ENCODE assay signal across 8 cellular contexts in the genomic region with DNA sequence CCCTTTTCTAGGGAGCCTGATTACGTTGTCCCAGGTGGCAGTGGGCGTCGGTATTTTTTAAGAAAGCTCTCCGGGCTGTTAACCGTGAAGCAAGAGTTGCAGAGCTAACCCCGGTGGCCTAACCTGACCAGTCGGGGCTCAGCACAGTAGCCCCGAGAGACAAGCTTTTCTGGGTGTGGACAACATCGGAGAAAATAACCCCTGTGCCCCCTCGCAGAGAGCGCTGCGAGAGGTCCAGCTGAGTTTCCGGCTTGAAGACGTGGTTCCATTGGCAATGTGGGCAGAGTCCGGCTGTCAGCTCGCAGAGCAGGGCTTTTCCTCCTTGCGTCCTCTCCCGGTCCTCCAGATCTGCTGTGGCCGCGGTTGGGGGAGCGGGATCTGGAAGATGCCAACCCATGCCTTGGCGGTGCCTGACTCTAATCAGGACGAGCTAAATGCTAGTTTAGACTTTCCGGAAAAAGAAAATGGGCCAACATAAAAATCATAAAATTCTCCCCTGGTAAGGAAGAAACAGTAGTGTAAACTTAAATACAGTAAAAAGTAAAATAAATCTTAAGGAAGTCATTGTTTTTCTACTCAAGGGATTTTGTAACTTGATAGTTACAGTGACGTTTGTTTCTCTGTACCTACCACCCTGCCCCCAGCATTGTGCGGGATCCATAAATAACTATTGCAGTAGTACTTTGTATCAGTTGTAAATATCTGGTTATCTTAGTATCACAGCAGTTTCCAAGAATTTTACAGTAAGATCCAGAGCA. TPM values are rescaled to one million over a fixed set of nuclear protein-coding genes. Genes with fewer than 3 reads are reported as not detected.
DNase-seq lines count a peak whose midpoint lies in the region; ATAC-seq, FAIRE-seq and TF ChIP-seq lines count a peak whose summit lies in the region.

No MANE protein-coding gene starts in this region.

- CTCF ChIA-PET in HepG2 (lab: Yijun Ruan, JAX; ENCODE audit: low intra/inter-chr PET ratio, low total read pairs) = no interaction called here

- intact Hi-C loops in HepG2 (cut with micrococcal nuclease; ENCODE audit: unreplicated experiment) = no loop called here

- peaks cover 5% of the 10 kb centered on the region for H3K4me1 ChIP-seq in RWPE2 (ENCODE audit: insufficient read depth, poor library complexity, severe bottlenecking)
- H3K4me1 ChIP-seq in HepG2 (ENCODE audit: insufficient read depth, low read length) = peaks cover 25% of the 10 kb centered on the region

- DNase-seq in DMS53 treated with DMSO at 0.1 percent for 48 hours (lab: John Stamatoyannopoulos, UW; ENCODE audit: unreplicated experiment) (peak; percentile 27), RWPE2 (ENCODE audit: low spot score) (peak; percentile 50), dedifferentiated amniotic fluid mesenchymal stem cell (ENCODE audit: extremely low spot score) (peak; percentile 44), HepG2 (ENCODE audit: low spot score) (no peak), NCI-H1048 (lab: John Stamatoyannopoulos, UW) (no peak)
- peak; percentile 43 for DNase-seq in stimulated activated naive CD8-positive, alpha-beta T cell treated with anti-CD3 and anti-CD28 coated beads, Interleukin-15, Interleukin-2, amounts not matched to agents 100 U/mL and 50 U/mL, for 24 hours

- no peak for TF ChIP-seq RAD21 in HepG2 (CRISPR knock-in tag; IDR thresholded peaks at IDR 0.05)

- TF ChIP-seq EP300 in HepG2 (IDR thresholded peaks at IDR 0.05; ENCODE audit: low read depth in 2 of 2, low read length in 2 of 2) = no peak
- TF ChIP-seq EP300 in HepG2 (CRISPR knock-in tag; IDR thresholded peaks at IDR 0.05; ENCODE audit: borderline replicate concordance) = no peak

- peaks cover 27% of the 10 kb centered on the region for H3K79me2 ChIP-seq in HepG2 (ENCODE audit: insufficient read depth, low read length)

- H3K27me3 ChIP-seq in RWPE2 (ENCODE audit: insufficient read depth, poor library complexity, severe bottlenecking) (no peaks in the 10 kb centered on the region), HepG2 (ENCODE audit: control insufficient read depth in 1 of 2, insufficient read depth in 2 of 2, low read length in 2 of 2) (no peaks in the 10 kb centered on the region; a peak in 2 of 5 replicates)

- H3K9ac ChIP-seq in HepG2 (ENCODE audit: insufficient read depth, low read depth, low read length) = no peak overlapping the region

- H3K27ac ChIP-seq in RWPE2 (ENCODE audit: poor library complexity, severe bottlenecking) (peak overlapping the region; percentile 46), HepG2 (ENCODE audit: extremely low read length, insufficient read depth, low read length) (peak overlapping the region; percentile 21)

- POLR2A ChIA-PET in HepG2 (lab: Yijun Ruan, JAX) = interaction anchor here (1.5 kb wide), 1 partner anchor 72 kb away, joined by 6 read pairs; the partner anchor contains the start of gene CFI

- TF ChIP-seq CTCF in RWPE2 (IDR thresholded peaks at IDR 0.05; ENCODE audit: poor library complexity, severe bottlenecking) (no peak), HepG2 (CRISPR knock-in tag; IDR thresholded peaks at IDR 0.05) (no peak)

- in situ Hi-C loops in HepG2 (cut with HindIII; ENCODE audit: extremely low pct_ligation_motif_present, low pct_unique_long_range_greater_than_20kb) = no loop called here

- peak overlapping the region; percentile 68 for H3K4me3 ChIP-seq in RWPE2 (ENCODE audit: severe bottlenecking)
- no peak overlapping the region for H3K4me3 ChIP-seq in HepG2 (replicated peaks in 1 of 3; ENCODE audit: insufficient read depth in 1 of 3, low read depth in 2 of 3, low read length in 3 of 3)

- no peaks in the 10 kb centered on the region for H3K9me3 ChIP-seq in RWPE2 (ENCODE audit: severe bottlenecking)
- no peaks in the 10 kb centered on the region for H3K9me3 ChIP-seq in HepG2 (ENCODE audit: low read length)

- no peak overlapping the region for H2AFZ ChIP-seq in HepG2 (ENCODE audit: low read length)

- 93% methylated on average over 26 of the region's 26 CpGs for WGBS in HepG2 (ENCODE audit: low lambda C conversion rate)

- no TSS peak for BruUV-seq in HepG2 (replicated peaks; lab: Mats Ljungman, UMichigan)

- no peaks in the 10 kb centered on the region for H4K20me1 ChIP-seq in HepG2 (ENCODE audit: insufficient read depth, low read length)

- peak overlapping the region; percentile 48; the same call in 1 of the 2 replicates for H3K4me2 ChIP-seq in HepG2 (ENCODE audit: low read depth, low read length)

- no peaks in the 10 kb centered on the region for H3K36me3 ChIP-seq in RWPE2 (ENCODE audit: low read depth)
- no peaks in the 10 kb centered on the region; a peak in 1 of 5 replicates for H3K36me3 ChIP-seq in HepG2 (replicated peaks in 1 of 2; ENCODE audit: control insufficient read depth in 1 of 2, insufficient read depth in 2 of 2, low read length in 2 of 2)

- FAIRE-seq in HepG2 (lab: Jason Lieb, UNC) = no peak

- ATAC-seq in GM19455 (IDR thresholded peaks at IDR 0.05; ENCODE audit: unreplicated experiment) (peak; percentile 55), HG03460 (IDR thresholded peaks at IDR 0.05; ENCODE audit: unreplicated experiment) (peak; percentile 47), RWPE2 (ENCODE audit: low read depth) (peak; percentile 52), HepG2 (peak; percentile 40; the same call in 2 of the 3 replicates)
- peak; percentile 19 for ATAC-seq in stimulated activated naive CD8-positive, alpha-beta T cell treated with anti-CD3 and anti-CD28 coated beads, Interleukin-15, Interleukin-2, amounts not matched to agents 100 U/mL and 50 U/mL, for 24 hours

- TF ChIP-seq POLR2A in HepG2 (IDR thresholded peaks at IDR 0.05; ENCODE audit: insufficient read depth in 1 of 2, low read depth in 2 of 2, low read length in 2 of 2) = no peak

TF ChIP-seq in HepG2, 621 proteins besides CTCF, POLR2A, EP300 and RAD21 (continues in another document):
- TF ChIP-seq NFYC (CRISPR knock-in tag; IDR thresholded peaks at IDR 0.05) (no peak), ZNF234 (CRISPR knock-in tag; conservative IDR thresholded peaks at IDR 0.05) (no peak), ZNF121 (CRISPR knock-in tag; IDR thresholded peaks at IDR 0.05) (no peak)

RNA-seq across cellular contexts. Expression of gene PLA2G12A, which starts 0.6 kb away (rescaled TPM):
- 38.7 and 61.2 TPM in 2 replicates for total RNA-seq in HepG2 (2016; rRNA removed; fragmentation: Illumina TruSeq; extraction: Trizol)
- total RNA-seq in HepG2 (2016; cell fraction: cytosol; rRNA removed; fragmentation: Illumina TruSeq; extraction: Trizol; ENCODE audit: low read depth) = 80.9 and 88.4 TPM in 2 replicates
- 38.8 and 49.0 TPM in 2 replicates for total RNA-seq in HepG2 (2016; cell fraction: insoluble cytoplasmic fraction; rRNA removed; fragmentation: Illumina TruSeq; extraction: Trizol)
- total RNA-seq in HepG2 (2016; cell fraction: membrane; rRNA removed; fragmentation: Illumina TruSeq; extraction: Trizol) = 93.3 and 109 TPM in 2 replicates
- total RNA-seq in HepG2 (2016; cell fraction: nucleus; rRNA removed; fragmentation: Illumina TruSeq; extraction: Trizol) = 45.0 and 51.2 TPM in 2 replicates
- polyA plus RNA-seq in HepG2 (2011; rRNA removed) = 54.9 and 64.0 TPM in 2 replicates
- 12.2 and 21.4 TPM in 2 replicates for polyA plus RNA-seq in HepG2 (2011; cell fraction: cytosol; rRNA removed)
- 15.8 and 25.0 TPM in 2 replicates for polyA plus RNA-seq in HepG2 (2011; cell fraction: nucleus; rRNA removed)
- 9.0 and 34.2 TPM in 2 replicates for polyA plus RNA-seq in HepG2 (2012)
- 110 and 124 TPM in 2 replicates for polyA plus RNA-seq in HepG2 (2016; cell fraction: cytosol; fragmentation: Illumina TruSeq; extraction: Trizol; ENCODE audit: low read depth)
- polyA plus RNA-seq in HepG2 (2016; cell fraction: insoluble cytoplasmic fraction; fragmentation: Illumina TruSeq; extraction: Trizol; ENCODE audit: low read depth) = 45.8 and 54.7 TPM in 2 replicates
- 99.5 and 101 TPM in 2 replicates for polyA plus RNA-seq in HepG2 (2016; cell fraction: membrane; fragmentation: Illumina TruSeq; extraction: Trizol; ENCODE audit: low read depth)
- 54.3 and 81.9 TPM in 2 replicates for polyA plus RNA-seq in HepG2 (2016; cell fraction: nucleus; fragmentation: Illumina TruSeq; extraction: Trizol; ENCODE audit: insufficient read depth, low read depth)
- 58.3 and 120 TPM in 2 replicates for polyA minus RNA-seq in HepG2 (2011; rRNA and poly(A)+ RNA removed; ENCODE audit: low replicate concordance)
- 6.7 and 15.7 TPM in 2 replicates for polyA minus RNA-seq in HepG2 (2011; cell fraction: cytosol; rRNA and poly(A)+ RNA removed)
- 69.3 and 164 TPM in 2 replicates for polyA minus RNA-seq in HepG2 (2011; cell fraction: nucleus; rRNA and poly(A)+ RNA removed)

RNA-seq across cellular contexts. Expression of gene CASP6, which starts 27.2 kb away (rescaled TPM):
- 34.6 and 42.4 TPM in 2 replicates for total RNA-seq in HepG2 (2016; rRNA removed; fragmentation: Illumina TruSeq; extraction: Trizol)
- total RNA-seq in HepG2 (2016; cell fraction: cytosol; rRNA removed; fragmentation: Illumina TruSeq; extraction: Trizol; ENCODE audit: low read depth) = 5.4 and 5.6 TPM in 2 replicates
- 32.0 and 42.9 TPM in 2 replicates for total RNA-seq in HepG2 (2016; cell fraction: insoluble cytoplasmic fraction; rRNA removed; fragmentation: Illumina TruSeq; extraction: Trizol)
- total RNA-seq in HepG2 (2016; cell fraction: membrane; rRNA removed; fragmentation: Illumina TruSeq; extraction: Trizol) = 8.5 and 10.8 TPM in 2 replicates
- total RNA-seq in HepG2 (2016; cell fraction: nucleus; rRNA removed; fragmentation: Illumina TruSeq; extraction: Trizol) = 9.2 and 16.4 TPM in 2 replicates
- polyA plus RNA-seq in HepG2 (2011; rRNA removed) = 14.7 and 19.7 TPM in 2 replicates
- 11.7 and 21.6 TPM in 2 replicates for polyA plus RNA-seq in HepG2 (2011; cell fraction: cytosol; rRNA removed)
- polyA plus RNA-seq in HepG2 (2011; cell fraction: nucleus; rRNA removed) = 3.0 and 5.4 TPM in 2 replicates
- 12.4 and 13.2 TPM in 2 replicates for polyA plus RNA-seq in HepG2 (2012)
- 4.6 and 5.3 TPM in 2 replicates for polyA plus RNA-seq in HepG2 (2016; cell fraction: cytosol; fragmentation: Illumina TruSeq; extraction: Trizol; ENCODE audit: low read depth)
- 41.5 and 42.2 TPM in 2 replicates for polyA plus RNA-seq in HepG2 (2016; cell fraction: insoluble cytoplasmic fraction; fragmentation: Illumina TruSeq; extraction: Trizol; ENCODE audit: low read depth)
- 7.8 and 9.4 TPM in 2 replicates for polyA plus RNA-seq in HepG2 (2016; cell fraction: membrane; fragmentation: Illumina TruSeq; extraction: Trizol; ENCODE audit: low read depth)
- 22.9 and 25.4 TPM in 2 replicates for polyA plus RNA-seq in HepG2 (2016; cell fraction: nucleus; fragmentation: Illumina TruSeq; extraction: Trizol; ENCODE audit: insufficient read depth, low read depth)
- 12.1 and 18.4 TPM in 2 replicates for polyA minus RNA-seq in HepG2 (2011; rRNA and poly(A)+ RNA removed; ENCODE audit: low replicate concordance)
- 7.5 and 9.4 TPM in 2 replicates for polyA minus RNA-seq in HepG2 (2011; cell fraction: cytosol; rRNA and poly(A)+ RNA removed)
- polyA minus RNA-seq in HepG2 (2011; cell fraction: nucleus; rRNA and poly(A)+ RNA removed) = 4.6 and 9.7 TPM in 2 replicates

Comparison
In these comparisons a context has a peak if more than half of its experiments do, and no peak if none do; other contexts are left out.
1. DNase-seq: peak in DMS53 treated with DMSO at 0.1 percent for 48 hours (single experiment), RWPE2 (single experiment), dedifferentiated amniotic fluid mesenchymal stem cell (single experiment) and stimulated activated naive CD8-positive, alpha-beta T cell treated with anti-CD3 and anti-CD28 coated beads, Interleukin-15, Interleukin-2, amounts not matched to agents 100 U/mL and 50 U/mL, for 24 hours (single experiment); none in HepG2 (single experiment) and NCI-H1048 (single experiment).
2. Peak in every context shown above with its lines, with median percentiles within 50 percentile points of each other: ATAC-seq.